Comparison of ENCODE assay signal across 15 cellular contexts in genomic region chr19:19279062-19279612, GRCh38.
"Had no signal": no experiment of that assay in that cellular context is flagged by ENCODE, and none has a peak within 500 bp of the region (broad histone marks: within the 10 kb centered on the region; RNA-seq: fewer than 3 reads in every experiment).

No MANE protein-coding gene starts in this region.

- H3K27me3 ChIP-seq: MG63, SJSA1 had no signal

- FAIRE-seq: RCC 7860 had no signal

- DNase-seq: IMR-90, Karpas-422, KG1, MG63, NCI-H1105 treated with DMSO at 0.1 percent for 48 hours, NCI-H1930, NCI-H226, NCI-H446, Right ventricle myocardium superior, RPMI8226, SIG-M5 had no signal

- H3K4me3 ChIP-seq: MG63, SJSA1, SK-N-MC had no signal

- H3K9me3 ChIP-seq: MG63, SJSA1 had no signal

- H3K4me1 ChIP-seq: SJSA1 had no signal

- H3K27ac ChIP-seq: HL-60, SJSA1, SK-N-MC had no signal
